1 cellular context compared by ENCODE assay signal in the genomic region with DNA sequence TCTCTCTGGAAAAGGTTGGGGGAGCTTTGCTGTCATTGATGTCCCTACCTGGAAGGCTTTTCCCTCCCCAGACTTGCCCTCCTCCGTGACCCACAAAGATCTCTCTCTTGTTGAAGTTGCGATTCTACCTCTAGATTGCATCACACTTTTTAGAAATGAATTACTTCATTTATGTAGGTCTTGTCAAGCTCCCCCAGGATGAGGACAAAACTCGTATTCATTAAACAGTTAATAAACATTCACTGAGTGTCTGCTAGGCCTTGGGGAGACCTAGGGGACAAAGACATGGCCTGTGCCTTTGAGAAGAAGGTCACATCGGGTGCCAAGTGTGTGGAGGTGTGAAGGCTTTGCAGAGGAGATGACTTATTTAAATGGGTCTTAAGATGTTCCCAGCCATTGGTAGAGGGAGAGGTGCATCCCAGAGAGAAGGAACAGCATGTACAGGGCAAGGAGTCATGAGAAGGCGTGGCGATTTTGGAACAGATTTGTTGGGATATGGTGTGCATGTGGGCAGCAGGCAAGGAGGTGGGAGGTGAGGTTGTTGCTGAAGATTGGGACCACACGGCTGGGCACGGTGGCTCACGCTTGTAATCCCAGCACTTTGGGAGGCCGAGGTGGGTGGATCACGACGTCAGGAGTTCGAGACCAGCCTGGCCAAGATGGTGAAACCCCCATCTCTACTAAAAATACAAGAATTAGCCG.
TF ChIP-seq lines count a peak whose summit lies in the region.

No MANE protein-coding gene starts in this region.

TF ChIP-seq in K562, 482 proteins besides CTCF, POLR2A, EP300 and RAD21:
- TF ChIP-seq CEBPG (CRISPR knock-in tag; IDR thresholded peaks at IDR 0.05) = peak; percentile 90
- peak; percentile 80 to 85 for TF ChIP-seq CEBPG (tag; conservative IDR thresholded peaks at IDR 0.05 in 1 of 2, IDR thresholded peaks at IDR 0.05 in 1 of 2)
- TF ChIP-seq, protein P1, sequence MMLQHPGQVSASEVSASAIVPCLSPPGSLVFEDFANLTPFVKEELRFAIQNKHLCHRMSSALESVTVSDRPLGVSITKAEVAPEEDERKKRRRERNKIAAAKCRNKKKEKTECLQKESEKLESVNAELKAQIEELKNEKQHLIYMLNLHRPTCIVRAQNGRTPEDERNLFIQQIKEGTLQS (IDR thresholded peaks at IDR 0.05) = peak; percentile 74
- TF ChIP-seq, protein P1 (CRISPR knock-in tag; conservative IDR thresholded peaks at IDR 0.05) = no peak
- TF ChIP-seq, protein P2, sequence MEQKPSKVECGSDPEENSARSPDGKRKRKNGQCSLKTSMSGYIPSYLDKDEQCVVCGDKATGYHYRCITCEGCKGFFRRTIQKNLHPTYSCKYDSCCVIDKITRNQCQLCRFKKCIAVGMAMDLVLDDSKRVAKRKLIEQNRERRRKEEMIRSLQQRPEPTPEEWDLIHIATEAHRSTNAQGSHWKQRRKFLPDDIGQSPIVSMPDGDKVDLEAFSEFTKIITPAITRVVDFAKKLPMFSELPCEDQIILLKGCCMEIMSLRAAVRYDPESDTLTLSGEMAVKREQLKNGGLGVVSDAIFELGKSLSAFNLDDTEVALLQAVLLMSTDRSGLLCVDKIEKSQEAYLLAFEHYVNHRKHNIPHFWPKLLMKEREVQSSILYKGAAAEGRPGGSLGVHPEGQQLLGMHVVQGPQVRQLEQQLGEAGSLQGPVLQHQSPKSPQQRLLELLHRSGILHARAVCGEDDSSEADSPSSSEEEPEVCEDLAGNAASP (IDR thresholded peaks at IDR 0.05) = no peak
- peak; percentile 81 for TF ChIP-seq CEBPB (tag; IDR thresholded peaks at IDR 0.05)
